ENCODE assay signal across 1 cellular context in genomic region chr1:27821761-27822315, GRCh38.
TF ChIP-seq lines count a peak whose summit lies in the region.

No MANE protein-coding gene starts in this region.

TF ChIP-seq in WTC11, 78 proteins besides CTCF, POLR2A, EP300 and RAD21 (continued from another document):
- TF ChIP-seq, protein P1, sequence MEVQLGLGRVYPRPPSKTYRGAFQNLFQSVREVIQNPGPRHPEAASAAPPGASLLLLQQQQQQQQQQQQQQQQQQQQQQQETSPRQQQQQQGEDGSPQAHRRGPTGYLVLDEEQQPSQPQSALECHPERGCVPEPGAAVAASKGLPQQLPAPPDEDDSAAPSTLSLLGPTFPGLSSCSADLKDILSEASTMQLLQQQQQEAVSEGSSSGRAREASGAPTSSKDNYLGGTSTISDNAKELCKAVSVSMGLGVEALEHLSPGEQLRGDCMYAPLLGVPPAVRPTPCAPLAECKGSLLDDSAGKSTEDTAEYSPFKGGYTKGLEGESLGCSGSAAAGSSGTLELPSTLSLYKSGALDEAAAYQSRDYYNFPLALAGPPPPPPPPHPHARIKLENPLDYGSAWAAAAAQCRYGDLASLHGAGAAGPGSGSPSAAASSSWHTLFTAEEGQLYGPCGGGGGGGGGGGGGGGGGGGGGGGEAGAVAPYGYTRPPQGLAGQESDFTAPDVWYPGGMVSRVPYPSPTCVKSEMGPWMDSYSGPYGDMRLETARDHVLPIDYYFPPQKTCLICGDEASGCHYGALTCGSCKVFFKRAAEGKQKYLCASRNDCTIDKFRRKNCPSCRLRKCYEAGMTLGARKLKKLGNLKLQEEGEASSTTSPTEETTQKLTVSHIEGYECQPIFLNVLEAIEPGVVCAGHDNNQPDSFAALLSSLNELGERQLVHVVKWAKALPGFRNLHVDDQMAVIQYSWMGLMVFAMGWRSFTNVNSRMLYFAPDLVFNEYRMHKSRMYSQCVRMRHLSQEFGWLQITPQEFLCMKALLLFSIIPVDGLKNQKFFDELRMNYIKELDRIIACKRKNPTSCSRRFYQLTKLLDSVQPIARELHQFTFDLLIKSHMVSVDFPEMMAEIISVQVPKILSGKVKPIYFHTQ (CRISPR knock-in tag; IDR thresholded peaks at IDR 0.05): no peak
- TF ChIP-seq IRF1 (CRISPR knock-in tag; IDR thresholded peaks at IDR 0.05): no peak
- TF ChIP-seq KAT7 (CRISPR knock-in tag; IDR thresholded peaks at IDR 0.05; ENCODE audit: borderline replicate concordance): no peak
- TF ChIP-seq ZNF317 (CRISPR knock-in tag; IDR thresholded peaks at IDR 0.05; ENCODE audit: borderline replicate concordance, low read depth): no peak
- TF ChIP-seq, protein P2, sequence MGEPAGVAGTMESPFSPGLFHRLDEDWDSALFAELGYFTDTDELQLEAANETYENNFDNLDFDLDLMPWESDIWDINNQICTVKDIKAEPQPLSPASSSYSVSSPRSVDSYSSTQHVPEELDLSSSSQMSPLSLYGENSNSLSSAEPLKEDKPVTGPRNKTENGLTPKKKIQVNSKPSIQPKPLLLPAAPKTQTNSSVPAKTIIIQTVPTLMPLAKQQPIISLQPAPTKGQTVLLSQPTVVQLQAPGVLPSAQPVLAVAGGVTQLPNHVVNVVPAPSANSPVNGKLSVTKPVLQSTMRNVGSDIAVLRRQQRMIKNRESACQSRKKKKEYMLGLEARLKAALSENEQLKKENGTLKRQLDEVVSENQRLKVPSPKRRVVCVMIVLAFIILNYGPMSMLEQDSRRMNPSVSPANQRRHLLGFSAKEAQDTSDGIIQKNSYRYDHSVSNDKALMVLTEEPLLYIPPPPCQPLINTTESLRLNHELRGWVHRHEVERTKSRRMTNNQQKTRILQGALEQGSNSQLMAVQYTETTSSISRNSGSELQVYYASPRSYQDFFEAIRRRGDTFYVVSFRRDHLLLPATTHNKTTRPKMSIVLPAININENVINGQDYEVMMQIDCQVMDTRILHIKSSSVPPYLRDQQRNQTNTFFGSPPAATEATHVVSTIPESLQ (CRISPR knock-in tag; IDR thresholded peaks at IDR 0.05): no peak
- TF ChIP-seq ESRRA (CRISPR knock-in tag; IDR thresholded peaks at IDR 0.05; ENCODE audit: borderline replicate concordance): no peak
- TF ChIP-seq ZNF232 (CRISPR knock-in tag; IDR thresholded peaks at IDR 0.05): no peak
